14 cellular contexts compared by ENCODE assay signal in genomic region chr2:61492476-61492875, GRCh38.
"Had no signal": no experiment of that assay in that cellular context is flagged by ENCODE, and none has a peak within 500 bp of the region (broad histone marks: within the 10 kb centered on the region; RNA-seq: fewer than 3 reads in every experiment).

No MANE protein-coding gene starts in this region.

- H3K4me3 Mint-ChIP-seq: activated CD8-positive, alpha-beta T cell treated with anti-CD3 and anti-CD28 coated beads, Interleukin-2, amount 10 ng/mL, durations not matched to agents 7 days and 5 days; activated naive CD8-positive, alpha-beta T cell treated with anti-CD3 and anti-CD28 coated beads, Interleukin-2, amount 10 ng/mL, durations not matched to agents 7 days and 5 days; memory B cell; type B pancreatic cell had no signal

- H3K27me3 ChIP-seq: ascending aorta, heart right ventricle, left lung, suprapubic skin had no signal

- DNase-seq: activated CD8-positive, alpha-beta memory T cell treated with anti-CD3 and anti-CD28 coated beads, Interleukin-2, amount 50 U/mL, for 48 hours; activated CD8-positive, alpha-beta T cell treated with anti-CD3 and anti-CD28 coated beads, Interleukin-2, amount 10 ng/mL, durations not matched to agents 7 days and 5 days; activated naive CD8-positive, alpha-beta T cell treated with anti-CD3 and anti-CD28 coated beads, Interleukin-2, amount 10 ng/mL, durations not matched to agents 7 days and 5 days; heart right ventricle; left lung; stimulated activated CD4-positive, alpha-beta T cell treated with anti-CD3 and anti-CD28 coated beads, Interleukin-12 subunit alpha, Interleukin-12 subunit beta, amount 100 ng/mL, for 4 hours; stimulated activated CD4-positive, alpha-beta T cell treated with anti-CD3 and anti-CD28 coated beads, Interleukin-2, amount 100 ng/mL, for 48 hours; stimulated activated CD8-positive, alpha-beta memory T cell treated with anti-CD3 and anti-CD28 coated beads, Interleukin-4, amount 100 ng/mL, for 48 hours; stimulated activated naive CD8-positive, alpha-beta T cell treated with anti-CD3 and anti-CD28 coated beads, Interleukin-15, Interleukin-2, amounts not matched to agents 100 U/mL and 50 U/mL, for 24 hours; T1000 had no signal

- H3K9me3 ChIP-seq: ascending aorta, heart right ventricle, left lung, suprapubic skin had no signal

- H3K4me1 ChIP-seq: ascending aorta, suprapubic skin had no signal

- H3K27ac Mint-ChIP-seq: activated CD8-positive, alpha-beta T cell treated with anti-CD3 and anti-CD28 coated beads, Interleukin-2, amount 10 ng/mL, durations not matched to agents 7 days and 5 days; type B pancreatic cell had no signal

- H3K27me3 Mint-ChIP-seq: activated naive CD8-positive, alpha-beta T cell treated with anti-CD3 and anti-CD28 coated beads, Interleukin-2, amount 10 ng/mL, durations not matched to agents 7 days and 5 days; memory B cell; type B pancreatic cell had no signal

- H3K27ac ChIP-seq: ascending aorta, heart right ventricle, left lung, suprapubic skin had no signal

- ATAC-seq: activated CD8-positive, alpha-beta T cell treated with anti-CD3 and anti-CD28 coated beads, Interleukin-2, amount 10 ng/mL, durations not matched to agents 7 days and 5 days; heart right ventricle; left lung; stimulated activated naive CD8-positive, alpha-beta T cell treated with anti-CD3 and anti-CD28 coated beads, Interleukin-15, Interleukin-2, amounts not matched to agents 100 U/mL and 50 U/mL, for 24 hours had no signal

- H3K9me3 Mint-ChIP-seq: activated naive CD8-positive, alpha-beta T cell treated with anti-CD3 and anti-CD28 coated beads, Interleukin-2, amount 10 ng/mL, durations not matched to agents 7 days and 5 days; memory B cell; type B pancreatic cell had no signal

- H3K4me3 ChIP-seq: ascending aorta, heart right ventricle, left lung, suprapubic skin had no signal
